ENCODE assay signal across 22 cellular contexts in the genomic region with DNA sequence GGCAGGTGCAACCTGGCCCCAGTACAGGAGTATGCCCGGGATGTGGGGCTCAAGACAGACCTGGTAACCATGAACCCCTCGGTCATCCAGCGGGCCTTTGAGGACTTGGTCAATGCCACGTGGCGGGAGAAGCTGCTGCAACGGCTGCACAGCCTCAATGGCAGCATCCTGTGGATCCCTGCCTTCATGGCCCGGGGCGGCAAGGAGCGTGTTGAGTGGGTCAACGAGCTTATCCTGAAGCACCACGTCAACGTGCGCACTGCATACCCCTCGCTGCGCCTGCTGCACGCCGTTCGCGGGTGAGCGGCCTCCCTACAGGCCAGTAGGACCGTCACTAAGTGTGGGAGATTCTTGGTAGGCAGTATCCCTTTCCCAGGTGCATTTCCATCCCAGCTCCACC. TPM values are rescaled to one million over a fixed set of nuclear protein-coding genes. Genes with fewer than 3 reads are reported as not detected.
"Had no signal": no experiment of that assay in that cellular context is flagged by ENCODE, and none has a peak within 500 bp of the region (broad histone marks: within the 10 kb centered on the region; RNA-seq: fewer than 3 reads in every experiment).

No MANE protein-coding gene starts in this region.

- H3K9me3 ChIP-seq: colonic mucosa, esophagus muscularis mucosa, gastroesophageal sphincter, heart right ventricle, left lung, lower lobe of right lung had no signal

- H3K27me3 ChIP-seq: colonic mucosa, esophagus muscularis mucosa, foreskin keratinocyte, gastroesophageal sphincter, heart right ventricle, left lung had no signal

- H3K4me3 Mint-ChIP-seq: dendritic cell treated with granulocyte-macrophage colony-stimulating factor and Interleukin-4, amounts not matched to agents 40 ng/mL and 50 ng/mL, for 4 days; effector memory CD8-positive, alpha-beta T cell; endodermal cell had no signal

- DNase-seq: colonic mucosa; cortex of kidney; effector CD8-positive, alpha-beta T cell; effector memory CD8-positive, alpha-beta T cell; endodermal cell; foreskin keratinocyte; glutamatergic neuron; head of caudate nucleus; heart right ventricle; hippocampal formation; left cardiac atrium; left lung; left ventricle myocardium superior; lower lobe of right lung; mesenchymal stem cell; midbrain had no signal

- H3K4me1 ChIP-seq: colonic mucosa, esophagus muscularis mucosa, gastroesophageal sphincter, heart right ventricle, left lung, lower lobe of right lung had no signal

- H3K36me3 ChIP-seq: colonic mucosa, esophagus muscularis mucosa, gastroesophageal sphincter, heart right ventricle, left lung, lower lobe of right lung had no signal

- H3K27ac ChIP-seq: colonic mucosa, epithelial cell of prostate, esophagus muscularis mucosa, foreskin keratinocyte, gastroesophageal sphincter, heart right ventricle, left lung, lower lobe of right lung had no signal

- H3K9me3 Mint-ChIP-seq: dendritic cell treated with granulocyte-macrophage colony-stimulating factor and Interleukin-4, amounts not matched to agents 40 ng/mL and 50 ng/mL, for 4 days; effector memory CD8-positive, alpha-beta T cell; endodermal cell had no signal

- H3K27ac Mint-ChIP-seq: dendritic cell treated with granulocyte-macrophage colony-stimulating factor and Interleukin-4, amounts not matched to agents 40 ng/mL and 50 ng/mL, for 4 days; effector memory CD8-positive, alpha-beta T cell; endodermal cell had no signal

- H3K4me3 ChIP-seq: colonic mucosa, esophagus muscularis mucosa, gastroesophageal sphincter, heart right ventricle, left lung, lower lobe of right lung had no signal

- H3K4me1 Mint-ChIP-seq: endodermal cell had no signal

RNA-seq across cellular contexts. Expression of a gene that starts 51.0 kb away (rescaled TPM):
- total RNA-seq: gastroesophageal sphincter, glomerular endothelial cell, lower lobe of right lung had no signal
- polyA plus RNA-seq: fibroblast of lung had no signal
